ENCODE assay signal across 17 cellular contexts in genomic region chr14:95575820-95576473, GRCh38.
"Had no signal": no experiment of that assay in that cellular context is flagged by ENCODE, and none has a peak within 500 bp of the region (broad histone marks: within the 10 kb centered on the region; RNA-seq: fewer than 3 reads in every experiment).

No MANE protein-coding gene starts in this region.

- H3K27ac ChIP-seq: left lung, parathyroid adenoma, upper lobe of right lung had no signal

- FAIRE-seq: keratinocyte had no signal

- H3K9me3 Mint-ChIP-seq: activated CD4-positive, alpha-beta memory T cell treated with anti-CD3 and anti-CD28 coated beads for 36 hours; activated T-cell treated with anti-CD3 and anti-CD28 coated beads, Interleukin-2, amount 50 U/mL, for 72 hours; stimulated activated naive CD8-positive, alpha-beta T cell treated with anti-CD3 and anti-CD28 coated beads, Interleukin-15, Interleukin-2, amounts not matched to agents 100 ng/mL and 50 ng/mL, for 24 hours had no signal

- H2AFZ ChIP-seq: parathyroid adenoma had no signal

- ATAC-seq: activated T-cell treated with anti-CD3 and anti-CD28 coated beads, Interleukin-2, amount 50 U/mL, for 72 hours; left lung; upper lobe of right lung had no signal

- H3K27me3 ChIP-seq: left lung, upper lobe of right lung had no signal

- H3K27ac Mint-ChIP-seq: activated CD4-positive, alpha-beta memory T cell treated with anti-CD3 and anti-CD28 coated beads for 36 hours; activated naive CD8-positive, alpha-beta T cell treated with anti-CD3 and anti-CD28 coated beads, Interleukin-2, amount 10 ng/mL, durations not matched to agents 7 days and 5 days; activated T-cell treated with anti-CD3 and anti-CD28 coated beads, Interleukin-2, amount 50 U/mL, for 72 hours; stimulated activated naive CD8-positive, alpha-beta T cell treated with anti-CD3 and anti-CD28 coated beads, Interleukin-15, Interleukin-2, amounts not matched to agents 100 ng/mL and 50 ng/mL, for 24 hours had no signal

- H3K4me3 ChIP-seq: left lung, upper lobe of right lung had no signal

- H3K36me3 ChIP-seq: left lung, upper lobe of right lung had no signal

- H3K4me1 ChIP-seq: left lung, parathyroid adenoma, upper lobe of right lung had no signal

- H3K4me3 Mint-ChIP-seq: activated CD4-positive, alpha-beta memory T cell treated with anti-CD3 and anti-CD28 coated beads for 36 hours; activated naive CD8-positive, alpha-beta T cell treated with anti-CD3 and anti-CD28 coated beads, Interleukin-2, amount 10 ng/mL, durations not matched to agents 7 days and 5 days; activated T-cell treated with anti-CD3 and anti-CD28 coated beads, Interleukin-2, amount 50 U/mL, for 72 hours; stimulated activated naive CD8-positive, alpha-beta T cell treated with anti-CD3 and anti-CD28 coated beads, Interleukin-15, Interleukin-2, amounts not matched to agents 100 ng/mL and 50 ng/mL, for 24 hours had no signal

- H3K9ac ChIP-seq: parathyroid adenoma had no signal

- H3K79me2 ChIP-seq: parathyroid adenoma had no signal

- H3K36me3 Mint-ChIP-seq: activated CD4-positive, alpha-beta memory T cell treated with anti-CD3 and anti-CD28 coated beads for 36 hours; activated naive CD8-positive, alpha-beta T cell treated with anti-CD3 and anti-CD28 coated beads, Interleukin-2, amount 10 ng/mL, durations not matched to agents 7 days and 5 days had no signal

- H3K9me3 ChIP-seq: left lung, upper lobe of right lung had no signal

- DNase-seq: activated CD4-positive, alpha-beta memory T cell treated with anti-CD3 and anti-CD28 coated beads for 36 hours; activated CD4-positive, alpha-beta T cell treated with anti-CD3 and anti-CD28 coated beads for 1 hour; activated gamma-delta T cell treated with Interleukin-2 at 50 U/mL for 16 hours; activated naive CD8-positive, alpha-beta T cell treated with anti-CD3 and anti-CD28 coated beads, Interleukin-2, amount 10 ng/mL, durations not matched to agents 7 days and 5 days; activated T-cell treated with anti-CD3 and anti-CD28 coated beads, Interleukin-2, amount 50 U/mL, for 72 hours; anterior cingulate cortex; cerebellar nuclear complex; dermis blood vessel endothelial cell; hypothalamus; left lung; retina; stimulated activated CD4-positive, alpha-beta T cell treated with anti-CD3 and anti-CD28 coated beads, Interleukin-4, amount 100 ng/mL, for 1 hour; stimulated activated CD8-positive, alpha-beta memory T cell treated with anti-CD3 and anti-CD28 coated beads, Interleukin-4, amount 100 ng/mL, for 48 hours; upper lobe of right lung had no signal

- H3K4me1 Mint-ChIP-seq: activated naive CD8-positive, alpha-beta T cell treated with anti-CD3 and anti-CD28 coated beads, Interleukin-2, amount 10 ng/mL, durations not matched to agents 7 days and 5 days had no signal
